20 cellular contexts compared by ENCODE assay signal in genomic region chr2:238580486-238580885, GRCh38.
A peak's percentile ranks its signal among the peaks of the same experiment; 100 is the strongest.
DNase-seq lines count a peak whose midpoint lies in the region; ATAC-seq and TF ChIP-seq lines count a peak whose summit lies in the region.
"Had no signal": no experiment of that assay in that cellular context is flagged by ENCODE, and none has a peak within 500 bp of the region (broad histone marks: within the 10 kb centered on the region; RNA-seq: fewer than 3 reads in every experiment).

No MANE protein-coding gene starts in this region.

- BruUV-seq in Caco-2 (replicated peaks; lab: Mats Ljungman, UMichigan): no TSS peak

- DNase-seq in cardiac septum (ENCODE audit: low spot score) (peak; percentile 53), left cardiac atrium (no peak), neuronal stem cell (ENCODE audit: low spot score) (no peak), tibial artery (peak; percentile 7 to 44), NCI-H524 (lab: John Stamatoyannopoulos, UW) (no peak), Caco-2 (no peak)
- no peak for DNase-seq in stimulated activated CD4-positive, alpha-beta T cell treated with anti-CD3 and anti-CD28 coated beads, Interleukin-12 subunit alpha, Interleukin-12 subunit beta, amount 100 ng/mL, for 4 hours
- DNase-seq: 8988T; CD4-positive, alpha-beta memory T cell; DMS 273 treated with DMSO at 0.1 percent for 48 hours; DMS53; DND-41; EL; HFFc6; IMR-90 had no signal

- no peak overlapping the region for H2BK120ac ChIP-seq in neuronal stem cell (ENCODE audit: low read depth, low read length)

- POLR2A ChIA-PET in Caco-2 (lab: Charles Lee): no interaction called here

- WGBS in neuronal stem cell (ENCODE audit: extremely low coverage in 2 of 2, insufficient read length in 2 of 2, insufficient replicate concordance in 1 of 2), 2 donors: no CpG with 5 or more reads among the region's 4 CpGs

- H3K14ac ChIP-seq in neuronal stem cell (ENCODE audit: low read length): no peak overlapping the region

- H3K4me1 ChIP-seq in neuronal stem cell (ENCODE audit: control insufficient read depth in 2 of 2, insufficient read depth in 1 of 2, low read depth in 1 of 2, low read length in 2 of 2): peaks cover 0 to 3% of the 10 kb centered on the region in 2 donors
- no peaks in the 10 kb centered on the region for H3K4me1 ChIP-seq in tibial artery
- no peaks in the 10 kb centered on the region for H3K4me1 ChIP-seq in Caco-2

- H3K36me3 ChIP-seq in neuronal stem cell (replicated peaks in 1 of 2; ENCODE audit: control insufficient read depth in 2 of 2, insufficient read depth in 2 of 2, low read length in 2 of 2) (no peaks in the 10 kb centered on the region), tibial artery (no peaks in the 10 kb centered on the region), Caco-2 (ENCODE audit: control insufficient read depth, insufficient read depth, low read length) (no peaks in the 10 kb centered on the region)
- H3K36me3 ChIP-seq: BLaER1 had no signal

- CTCF ChIA-PET in Caco-2 (lab: Charles Lee): no interaction called here

- H2BK15ac ChIP-seq in neuronal stem cell (ENCODE audit: low read length): no peak overlapping the region

- TF ChIP-seq CTCF in tibial artery (IDR thresholded peaks at IDR 0.05) (no peak), Caco-2 (IDR thresholded peaks at IDR 0.05; ENCODE audit: insufficient read depth in 1 of 2, low read depth in 1 of 2, low read length in 1 of 2, severe bottlenecking in 1 of 2, unreplicated experiment in 1 of 2) (no peak)

- H3K4ac ChIP-seq in neuronal stem cell (ENCODE audit: low read length): no peak overlapping the region

- H3K27me3 ChIP-seq in neuronal stem cell (ENCODE audit: control insufficient read depth in 3 of 3, insufficient read depth in 3 of 3, low read depth in 1 of 3, low read length in 3 of 3) (peaks cover 0 to 6% (median 0%) of the 10 kb centered on the region in 3 experiments), tibial artery (peaks cover 0 to 3% of the 10 kb centered on the region in 2 donors), Caco-2 (replicated peaks; ENCODE audit: control insufficient read depth, insufficient read depth, low read length) (no peaks in the 10 kb centered on the region)
- H3K27me3 ChIP-seq: BLaER1 had no signal

- H3K4me3 Mint-ChIP-seq in Caco-2 (ENCODE audit: unreplicated experiment): no peak overlapping the region
- H3K4me3 Mint-ChIP-seq: CD14-positive monocyte; CD4-positive, alpha-beta memory T cell; HFFc6 had no signal

- no peak for ATAC-seq in left cardiac atrium
- ATAC-seq: GM12878, HCT116 had no signal

- no peak overlapping the region for H2BK12ac ChIP-seq in neuronal stem cell (ENCODE audit: low read length)

- H3K18ac ChIP-seq in neuronal stem cell (ENCODE audit: low read length): peak overlapping the region; percentile 16

- H3K27ac ChIP-seq in neuronal stem cell (replicated peaks; ENCODE audit: low read length) (no peak overlapping the region), tibial artery (no peak overlapping the region)
- H3K27ac ChIP-seq: BLaER1, GM23248 had no signal

- no peak overlapping the region for H2AFZ ChIP-seq in neuronal stem cell (ENCODE audit: low read length)
- H2AFZ ChIP-seq: GM23248 had no signal

- H3K4me2 ChIP-seq in neuronal stem cell (ENCODE audit: insufficient read depth, low read length, poor library complexity, severe bottlenecking): no peak overlapping the region
- H3K4me2 ChIP-seq: BLaER1 had no signal

- H3K9me3 ChIP-seq in neuronal stem cell (replicated peaks in 1 of 2; ENCODE audit: control insufficient read depth in 2 of 2, insufficient read depth in 1 of 2, low read depth in 1 of 2, low read length in 2 of 2): no peaks in the 10 kb centered on the region
- peaks cover 0 to 4% (median 0%) of the 10 kb centered on the region in 3 donors for H3K9me3 ChIP-seq in tibial artery
- H3K9me3 ChIP-seq in Caco-2: no peaks in the 10 kb centered on the region

- H3K4me1 Mint-ChIP-seq in Caco-2 (ENCODE audit: low read depth, unreplicated experiment): no peaks in the 10 kb centered on the region
- H3K4me1 Mint-ChIP-seq: CD14-positive monocyte; CD4-positive, alpha-beta memory T cell had no signal

- no peak overlapping the region for H4K91ac ChIP-seq in neuronal stem cell (ENCODE audit: low read depth, low read length, poor library complexity)

- no peak overlapping the region for H4K8ac ChIP-seq in neuronal stem cell (ENCODE audit: low read depth, low read length)

- H3K79me1 ChIP-seq in neuronal stem cell (ENCODE audit: low read depth, low read length): no peaks in the 10 kb centered on the region

- H3K4me3 ChIP-seq in neuronal stem cell (ENCODE audit: low read length in 2 of 2): no peak overlapping the region
- no peak overlapping the region for H3K4me3 ChIP-seq in tibial artery
- H3K4me3 ChIP-seq in Caco-2 (ENCODE audit: low read depth, low read length): no peak overlapping the region
- H3K4me3 ChIP-seq: BLaER1, GM12878, GM23248 had no signal

- no peak overlapping the region for H3K9ac ChIP-seq in neuronal stem cell (ENCODE audit: low read depth, low read length, poor library complexity)
- H3K9ac ChIP-seq: BLaER1, GM23248 had no signal

- no peak overlapping the region for H3K23ac ChIP-seq in neuronal stem cell (ENCODE audit: low read depth, low read length, poor library complexity)

- H2AK5ac ChIP-seq in neuronal stem cell (ENCODE audit: low read depth, low read length): peak overlapping the region; percentile 21

- H3K27me3 Mint-ChIP-seq in Caco-2 (ENCODE audit: insufficient read depth, unreplicated experiment): peaks cover 13% of the 10 kb centered on the region

- H2BK5ac ChIP-seq in neuronal stem cell (ENCODE audit: low read length): no peak overlapping the region

- H3K36me3 Mint-ChIP-seq in Caco-2 (ENCODE audit: insufficient read depth, unreplicated experiment): no peaks in the 10 kb centered on the region
- H3K36me3 Mint-ChIP-seq: CD14-positive monocyte; CD4-positive, alpha-beta memory T cell had no signal

- no peaks in the 10 kb centered on the region for H3K9me3 Mint-ChIP-seq in Caco-2 (ENCODE audit: unreplicated experiment)
- H3K9me3 Mint-ChIP-seq: HFFc6 had no signal

- no peak overlapping the region for H3K27ac Mint-ChIP-seq in Caco-2 (ENCODE audit: unreplicated experiment)
- H3K27ac Mint-ChIP-seq: CD14-positive monocyte; CD4-positive, alpha-beta memory T cell; HFFc6 had no signal

- intact Hi-C loops in cardiac septum (cut with DNase I): no loop called here
- intact Hi-C loops in left cardiac atrium (cut with DNase I): no loop called here
- intact Hi-C loops in tibial artery (cut with DNase I; ENCODE audit: low total_unique reads): no loop called here
- intact Hi-C loops in Caco-2 (cut with micrococcal nuclease; ENCODE audit: unreplicated experiment): no loop called here

Comparison
In these comparisons a context has a peak if more than half of its experiments do, and no peak if none do; other contexts are left out.
1. DNase-seq: peak in cardiac septum (single experiment) and tibial artery (2 of 2); none in left cardiac atrium (single experiment), neuronal stem cell (single experiment), NCI-H524 (0 of 2), Caco-2 (0 of 2) and stimulated activated CD4-positive, alpha-beta T cell treated with anti-CD3 and anti-CD28 coated beads, Interleukin-12 subunit alpha, Interleukin-12 subunit beta, amount 100 ng/mL, for 4 hours (single experiment).